ENCODE assay signal across 12 cellular contexts in genomic region chr6:305371-306206, GRCh38. TPM values are rescaled to one million over a fixed set of nuclear protein-coding genes. Genes with fewer than 3 reads are reported as not detected.
DNase-seq lines count a peak whose midpoint lies in the region; ATAC-seq and TF ChIP-seq lines count a peak whose summit lies in the region.
"Had no signal": no experiment of that assay in that cellular context is flagged by ENCODE, and none has a peak within 500 bp of the region (broad histone marks: within the 10 kb centered on the region; RNA-seq: fewer than 3 reads in every experiment).

No MANE protein-coding gene starts in this region.

- WGBS in esophagus squamous epithelium, 2 donors = 61 to 62% methylated on average over 5 of the region's 5 CpGs

- TF ChIP-seq CTCF in esophagus squamous epithelium (IDR thresholded peaks at IDR 0.05) (no peak), PC-9 (conservative IDR thresholded peaks at IDR 0.05) (no peak)

- H3K4me2 ChIP-seq in PC-9 = no peak overlapping the region

- peak; percentile 67 for ATAC-seq in GM18505 (IDR thresholded peaks at IDR 0.05; ENCODE audit: unreplicated experiment)
- ATAC-seq in GM19468 (IDR thresholded peaks at IDR 0.05; ENCODE audit: extremely low read depth, unreplicated experiment) = peak; percentile 75
- ATAC-seq in HG03095 (IDR thresholded peaks at IDR 0.05; ENCODE audit: unreplicated experiment) = peak; percentile 83
- no peak for ATAC-seq in left lobe of liver

- H3F3A ChIP-seq in PC-9 (ENCODE audit: insufficient read depth, low read depth) = no peaks in the 10 kb centered on the region

- DNase-seq in esophagus squamous epithelium (lab: John Stamatoyannopoulos, UW) = no peak
- no peak for DNase-seq in GOT3 (lab: John Stamatoyannopoulos, UW)
- DNase-seq in left lobe of liver (ENCODE audit: low spot score) = no peak
- DNase-seq in H4 (ENCODE audit: low spot score) = no peak
- no peak for DNase-seq in PC-9
- DNase-seq: activated CD4-positive, alpha-beta T cell treated with anti-CD3 and anti-CD28 coated beads for 4 hours; caudate nucleus; KBM-7 had no signal

- H3K9me2 ChIP-seq in PC-9 (ENCODE audit: insufficient read depth) = no peaks in the 10 kb centered on the region

- no peaks in the 10 kb centered on the region for H3K79me2 ChIP-seq in PC-9 (ENCODE audit: low read depth)

- peaks cover 2 to 35% (median 9%) of the 10 kb centered on the region in 3 donors for H3K4me1 ChIP-seq in esophagus squamous epithelium
- no peaks in the 10 kb centered on the region for H3K4me1 ChIP-seq in PC-9 (replicated peaks; ENCODE audit: insufficient read depth)
- H3K4me1 ChIP-seq: parathyroid adenoma had no signal

- no peak overlapping the region for H2AFZ ChIP-seq in PC-9
- H2AFZ ChIP-seq: parathyroid adenoma had no signal

- H3K36me3 ChIP-seq in esophagus squamous epithelium (peaks cover 0 to 26% (median 0%) of the 10 kb centered on the region in 3 donors), PC-9 (ENCODE audit: low read depth) (no peaks in the 10 kb centered on the region)

- H4K20me1 ChIP-seq in PC-9 (ENCODE audit: insufficient read depth) = no peaks in the 10 kb centered on the region

- H3K27me3 ChIP-seq in esophagus squamous epithelium (no peaks in the 10 kb centered on the region), PC-9 (ENCODE audit: insufficient read depth, low read depth) (peaks cover 90% of the 10 kb centered on the region)

- peak overlapping the region; percentile 0 to 39 (median 13) for H3K27ac ChIP-seq in esophagus squamous epithelium
- H3K27ac ChIP-seq in PC-9 = no peak overlapping the region
- H3K27ac ChIP-seq: parathyroid adenoma had no signal

- BruUV-seq in PC-9 (replicated peaks; lab: Mats Ljungman, UMichigan) = no TSS peak

- TF ChIP-seq POLR2A in GM18505 (IDR thresholded peaks at IDR 0.05; ENCODE audit: borderline replicate concordance, extremely low read depth, insufficient read depth, insufficient read length) = no peak
- no peak for TF ChIP-seq POLR2A in esophagus squamous epithelium (IDR thresholded peaks at IDR 0.05)

- POLR2A ChIA-PET in PC-9 (lab: Charles Lee; ENCODE audit: unreplicated experiment) = no interaction called here

- CTCF ChIA-PET in PC-9 (lab: Charles Lee) = no interaction called here

- H3K4me3 ChIP-seq in esophagus squamous epithelium = no peak overlapping the region
- no peak overlapping the region for H3K4me3 ChIP-seq in PC-9

- H3K9me3 ChIP-seq in esophagus squamous epithelium (no peaks in the 10 kb centered on the region), PC-9 (ENCODE audit: insufficient read depth, low read depth) (no peaks in the 10 kb centered on the region)

- intact Hi-C loops in esophagus squamous epithelium (cut with DNase I) = no loop called here
- intact Hi-C loops in PC-9 (cut with micrococcal nuclease; ENCODE audit: unreplicated experiment) = no loop called here

RNA-seq across cellular contexts. Expression of gene DUSP22, which starts 13.3 kb away (rescaled TPM):
- total RNA-seq in esophagus squamous epithelium = 10 to 100 TPM; 34.2 to 54.6 (median 45.2) TPM
- total RNA-seq in left lobe of liver = 15.9 TPM
- 8.9 and 14.1 TPM in 2 replicates for total RNA-seq in H4 (2014; rRNA removed; shearing (Covaris generic))
- total RNA-seq in PC-9 (2021) = 23.7 and 25.5 TPM in 2 replicates
